1 cellular context compared by ENCODE assay signal in the genomic region with DNA sequence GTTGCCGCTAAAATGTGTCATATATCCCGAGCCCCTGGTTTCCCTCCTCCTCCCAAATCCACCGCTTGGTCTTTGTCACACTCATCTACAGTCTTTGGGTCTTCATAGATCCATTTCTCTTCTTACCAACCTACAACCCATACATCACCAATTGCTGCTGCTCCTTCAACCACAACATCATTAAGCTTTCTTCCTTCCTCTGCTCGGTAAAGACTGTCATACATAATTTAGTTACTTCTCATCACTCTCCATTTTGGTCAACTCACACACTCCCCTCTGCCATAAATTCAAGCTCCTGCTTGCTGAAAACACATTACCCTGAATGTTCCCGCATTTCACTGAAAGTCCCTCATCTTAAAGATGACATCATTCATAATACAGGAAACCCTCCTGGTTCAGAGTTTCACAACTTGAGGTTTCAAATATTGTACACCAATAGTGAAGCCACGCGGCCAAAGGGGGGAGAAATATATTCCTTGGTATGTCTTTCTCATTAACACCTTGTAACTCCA.
TF ChIP-seq lines count a peak whose summit lies in the region.

No MANE protein-coding gene starts in this region.

TF ChIP-seq in GM12878, 131 proteins besides CTCF, POLR2A, EP300 and RAD21 (continued from another document):
- TF ChIP-seq ZZZ3 (IDR thresholded peaks at IDR 0.05; ENCODE audit: control insufficient read depth, insufficient read length, low read depth) (no peak), STAT1 (conservative IDR thresholded peaks at IDR 0.05) (no peak), NFXL1 (IDR thresholded peaks at IDR 0.05; ENCODE audit: borderline replicate concordance) (no peak), ZNF384 (IDR thresholded peaks at IDR 0.05; ENCODE audit: borderline replicate concordance, low read depth, low read length) (no peak), CBFB (IDR thresholded peaks at IDR 0.05; ENCODE audit: low read depth) (peak; percentile 28; the same call in 1 of the 2 replicates), SMAD5 (IDR thresholded peaks at IDR 0.05; ENCODE audit: low read depth) (no peak), IKZF1 (conservative IDR thresholded peaks at IDR 0.05) (peak; percentile 72), ZBED1 (IDR thresholded peaks at IDR 0.05; ENCODE audit: borderline replicate concordance) (no peak), MYB (IDR thresholded peaks at IDR 0.05; ENCODE audit: borderline replicate concordance, low read depth, low read length) (no peak), SMC3 (IDR thresholded peaks at IDR 0.05; ENCODE audit: borderline replicate concordance, low read length) (no peak; the same call in 1 of the 2 replicates), EED (IDR thresholded peaks at IDR 0.05; ENCODE audit: low read depth) (peak; percentile 54; the same call in 1 of the 2 replicates), SIX5 (IDR thresholded peaks at IDR 0.05; ENCODE audit: low read depth, low read length, severe bottlenecking) (no peak), BACH1 (IDR thresholded peaks at IDR 0.05; ENCODE audit: borderline replicate concordance) (no peak)
- TF ChIP-seq, protein P1, sequence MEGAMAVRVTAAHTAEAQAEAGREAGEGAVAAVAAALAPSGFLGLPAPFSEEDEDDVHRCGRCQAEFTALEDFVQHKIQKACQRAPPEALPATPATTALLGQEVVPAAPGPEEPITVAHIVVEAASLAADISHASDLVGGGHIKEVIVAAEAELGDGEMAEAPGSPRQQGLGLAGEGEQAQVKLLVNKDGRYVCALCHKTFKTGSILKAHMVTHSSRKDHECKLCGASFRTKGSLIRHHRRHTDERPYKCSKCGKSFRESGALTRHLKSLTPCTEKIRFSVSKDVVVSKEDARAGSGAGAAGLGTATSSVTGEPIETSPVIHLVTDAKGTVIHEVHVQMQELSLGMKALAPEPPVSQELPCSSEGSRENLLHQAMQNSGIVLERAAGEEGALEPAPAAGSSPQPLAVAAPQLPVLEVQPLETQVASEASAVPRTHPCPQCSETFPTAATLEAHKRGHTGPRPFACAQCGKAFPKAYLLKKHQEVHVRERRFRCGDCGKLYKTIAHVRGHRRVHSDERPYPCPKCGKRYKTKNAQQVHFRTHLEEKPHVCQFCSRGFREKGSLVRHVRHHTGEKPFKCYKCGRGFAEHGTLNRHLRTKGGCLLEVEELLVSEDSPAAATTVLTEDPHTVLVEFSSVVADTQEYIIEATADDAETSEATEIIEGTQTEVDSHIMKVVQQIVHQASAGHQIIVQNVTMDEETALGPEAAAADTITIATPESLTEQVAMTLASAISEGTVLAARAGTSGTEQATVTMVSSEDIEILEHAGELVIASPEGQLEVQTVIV (IDR thresholded peaks at IDR 0.05; ENCODE audit: borderline replicate concordance, partially characterized antibody) = no peak
- TF ChIP-seq, protein P2, sequence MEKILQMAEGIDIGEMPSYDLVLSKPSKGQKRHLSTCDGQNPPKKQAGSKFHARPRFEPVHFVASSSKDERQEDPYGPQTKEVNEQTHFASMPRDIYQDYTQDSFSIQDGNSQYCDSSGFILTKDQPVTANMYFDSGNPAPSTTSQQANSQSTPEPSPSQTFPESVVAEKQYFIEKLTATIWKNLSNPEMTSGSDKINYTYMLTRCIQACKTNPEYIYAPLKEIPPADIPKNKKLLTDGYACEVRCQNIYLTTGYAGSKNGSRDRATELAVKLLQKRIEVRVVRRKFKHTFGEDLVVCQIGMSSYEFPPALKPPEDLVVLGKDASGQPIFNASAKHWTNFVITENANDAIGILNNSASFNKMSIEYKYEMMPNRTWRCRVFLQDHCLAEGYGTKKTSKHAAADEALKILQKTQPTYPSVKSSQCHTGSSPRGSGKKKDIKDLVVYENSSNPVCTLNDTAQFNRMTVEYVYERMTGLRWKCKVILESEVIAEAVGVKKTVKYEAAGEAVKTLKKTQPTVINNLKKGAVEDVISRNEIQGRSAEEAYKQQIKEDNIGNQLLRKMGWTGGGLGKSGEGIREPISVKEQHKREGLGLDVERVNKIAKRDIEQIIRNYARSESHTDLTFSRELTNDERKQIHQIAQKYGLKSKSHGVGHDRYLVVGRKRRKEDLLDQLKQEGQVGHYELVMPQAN (conservative IDR thresholded peaks at IDR 0.05) = no peak
- TF ChIP-seq, protein P3, sequence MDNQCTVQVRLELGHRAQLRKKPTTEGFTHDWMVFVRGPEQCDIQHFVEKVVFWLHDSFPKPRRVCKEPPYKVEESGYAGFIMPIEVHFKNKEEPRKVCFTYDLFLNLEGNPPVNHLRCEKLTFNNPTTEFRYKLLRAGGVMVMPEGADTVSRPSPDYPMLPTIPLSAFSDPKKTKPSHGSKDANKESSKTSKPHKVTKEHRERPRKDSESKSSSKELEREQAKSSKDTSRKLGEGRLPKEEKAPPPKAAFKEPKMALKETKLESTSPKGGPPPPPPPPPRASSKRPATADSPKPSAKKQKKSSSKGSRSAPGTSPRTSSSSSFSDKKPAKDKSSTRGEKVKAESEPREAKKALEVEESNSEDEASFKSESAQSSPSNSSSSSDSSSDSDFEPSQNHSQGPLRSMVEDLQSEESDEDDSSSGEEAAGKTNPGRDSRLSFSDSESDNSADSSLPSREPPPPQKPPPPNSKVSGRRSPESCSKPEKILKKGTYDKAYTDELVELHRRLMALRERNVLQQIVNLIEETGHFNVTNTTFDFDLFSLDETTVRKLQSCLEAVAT (IDR thresholded peaks at IDR 0.05) = peak; percentile 29; the same call in 1 of the 2 replicates
